Comparison of ENCODE assay signal across 25 cellular contexts in the genomic region with DNA sequence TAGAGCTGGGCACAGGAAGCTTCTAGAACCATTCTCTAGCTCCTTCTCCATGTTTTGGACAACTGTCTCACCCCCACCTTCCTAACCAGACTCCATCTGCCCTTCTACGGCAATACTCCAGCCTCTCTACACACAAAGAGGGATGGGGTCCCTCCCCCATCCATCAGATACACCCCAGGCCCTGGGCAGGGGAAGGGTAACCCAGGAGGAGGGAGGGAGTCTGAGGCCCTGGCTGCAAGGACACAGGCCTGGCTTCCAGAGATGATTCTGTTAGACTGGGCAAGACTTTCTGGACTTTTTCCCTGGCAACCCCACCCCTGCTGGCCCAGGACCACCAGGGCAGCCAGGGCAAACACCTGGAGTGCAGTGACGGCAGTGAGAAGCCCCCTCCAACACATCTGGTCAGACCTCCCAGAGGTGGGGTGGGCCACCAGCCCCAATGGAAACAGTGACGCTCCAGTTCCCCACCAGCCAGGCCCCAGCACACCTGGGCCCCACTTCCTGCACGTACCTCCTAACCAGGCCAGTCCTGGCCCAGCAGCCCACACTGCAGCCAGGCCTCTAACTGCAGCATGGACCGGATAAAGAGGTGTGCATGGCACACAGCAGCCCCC. TPM values are rescaled to one million over a fixed set of nuclear protein-coding genes. Genes with fewer than 3 reads are reported as not detected.
A peak's percentile ranks its signal among the peaks of the same experiment; 100 is the strongest.
DNase-seq lines count a peak whose midpoint lies in the region; ATAC-seq and TF ChIP-seq lines count a peak whose summit lies in the region.
"Had no signal": no experiment of that assay in that cellular context is flagged by ENCODE, and none has a peak within 500 bp of the region (broad histone marks: within the 10 kb centered on the region; RNA-seq: fewer than 3 reads in every experiment).

No MANE protein-coding gene starts in this region.

- no peak overlapping the region for H3K9ac ChIP-seq in BLaER1

- ATAC-seq in activated CD4-positive, CD25-positive, alpha-beta regulatory T cell treated with anti-CD3 and anti-CD28 coated beads, Interleukin-2, amount 50 U/mL, for 24 hours: no peak
- ATAC-seq: activated T-cell treated with anti-CD3 and anti-CD28 coated beads, Interleukin-2, amount 50 U/mL, for 72 hours; naive thymus-derived CD4-positive, alpha-beta T cell; WTC11 had no signal

- H3K27me3 ChIP-seq in BLaER1: peaks cover 50% of the 10 kb centered on the region

- no peaks in the 10 kb centered on the region for H3K9me3 ChIP-seq in BLaER1

- no peak overlapping the region for H3K4me3 Mint-ChIP-seq in osteocyte (ENCODE audit: unreplicated experiment)
- H3K4me3 Mint-ChIP-seq: activated CD4-positive, alpha-beta memory T cell treated with anti-CD3 and anti-CD28 coated beads, Interleukin-2, amount 10 ng/mL, durations not matched to agents 7 days and 5 days; activated naive CD4-positive, alpha-beta T cell treated with anti-CD3 and anti-CD28 coated beads for 36 hours; activated T-cell treated with anti-CD3 and anti-CD28 coated beads, Interleukin-2, amount 50 U/mL, for 72 hours; CD8-positive, alpha-beta memory T cell; naive thymus-derived CD4-positive, alpha-beta T cell; WTC11 had no signal

- H3K4me3 ChIP-seq in BLaER1: no peak overlapping the region
- H3K4me3 ChIP-seq: dorsolateral prefrontal cortex had no signal

- H3K4me2 ChIP-seq in BLaER1: peak overlapping the region; percentile 14; the same call in 1 of the 2 replicates

- TF ChIP-seq CTCF in osteocyte (IDR thresholded peaks at IDR 0.05): no peak

- peaks cover 31% of the 10 kb centered on the region for H3K4me1 Mint-ChIP-seq in osteocyte (ENCODE audit: unreplicated experiment)

- H3K27ac Mint-ChIP-seq in osteocyte (ENCODE audit: unreplicated experiment): no peak overlapping the region
- H3K27ac Mint-ChIP-seq: activated CD4-positive, alpha-beta memory T cell treated with anti-CD3 and anti-CD28 coated beads, Interleukin-2, amount 10 ng/mL, durations not matched to agents 7 days and 5 days; activated naive CD4-positive, alpha-beta T cell treated with anti-CD3 and anti-CD28 coated beads for 36 hours; activated T-cell treated with anti-CD3 and anti-CD28 coated beads, Interleukin-2, amount 50 U/mL, for 72 hours; CD8-positive, alpha-beta memory T cell; naive thymus-derived CD4-positive, alpha-beta T cell; WTC11 had no signal

- peaks cover 44% of the 10 kb centered on the region for H3K4me1 ChIP-seq in BLaER1

- no peaks in the 10 kb centered on the region for H3K9me3 Mint-ChIP-seq in osteocyte (ENCODE audit: unreplicated experiment)
- H3K9me3 Mint-ChIP-seq: activated CD4-positive, alpha-beta memory T cell treated with anti-CD3 and anti-CD28 coated beads, Interleukin-2, amount 10 ng/mL, durations not matched to agents 7 days and 5 days; activated naive CD4-positive, alpha-beta T cell treated with anti-CD3 and anti-CD28 coated beads for 36 hours; activated T-cell treated with anti-CD3 and anti-CD28 coated beads, Interleukin-2, amount 50 U/mL, for 72 hours; CD8-positive, alpha-beta memory T cell; naive thymus-derived CD4-positive, alpha-beta T cell; WTC11 had no signal

- H3K27ac ChIP-seq in BLaER1: no peak overlapping the region

- H3K36me3 Mint-ChIP-seq in osteocyte (ENCODE audit: unreplicated experiment): no peaks in the 10 kb centered on the region
- H3K36me3 Mint-ChIP-seq: CD8-positive, alpha-beta memory T cell; naive thymus-derived CD4-positive, alpha-beta T cell; WTC11 had no signal

- DNase-seq in activated CD4-positive, CD25-positive, alpha-beta regulatory T cell treated with anti-CD3 and anti-CD28 coated beads, Interleukin-2, amount 50 U/mL, for 72 hours: peak; percentile 16
- DNase-seq in ecto neural progenitor cell (ENCODE audit: low spot score) (peak; percentile 36), osteocyte (ENCODE audit: extremely low spot score, unreplicated experiment) (peak; percentile 72), epidermal melanocyte (ENCODE audit: insufficient read length, low spot score) (no peak), NCI-H748 treated with DMSO at 0.1 percent for 48 hours (lab: John Stamatoyannopoulos, UW) (no peak), RKO (ENCODE audit: low spot score) (no peak)
- DNase-seq: activated CD4-positive, alpha-beta memory T cell treated with anti-CD3 and anti-CD28 coated beads, Interleukin-2, amount 10 ng/mL, durations not matched to agents 7 days and 5 days; activated naive CD4-positive, alpha-beta T cell treated with anti-CD3 and anti-CD28 coated beads for 36 hours; activated T-cell treated with anti-CD3 and anti-CD28 coated beads, Interleukin-2, amount 50 U/mL, for 72 hours; anterior cingulate cortex; caudate nucleus; DMS53; glutamatergic neuron; kidney glomerular epithelial cell; mesendoderm; naive thymus-derived CD4-positive, alpha-beta T cell; NCI-H1048; NCI-H1694 treated with DMSO at 0.1 percent for 48 hours; SW 1271; T1000 had no signal

- H3K36me3 ChIP-seq in BLaER1: no peaks in the 10 kb centered on the region

- peaks cover 29% of the 10 kb centered on the region for H4K20me1 ChIP-seq in BLaER1

- peaks cover 18% of the 10 kb centered on the region for H3K27me3 Mint-ChIP-seq in osteocyte (ENCODE audit: unreplicated experiment)

RNA-seq across cellular contexts. Expression of a gene that starts 6.5 kb away (rescaled TPM):
- total RNA-seq in osteocyte: 0.89 and 1.3 TPM in 2 replicates
- total RNA-seq: activated CD4-positive, alpha-beta memory T cell treated with anti-CD3 and anti-CD28 coated beads, Interleukin-2, amount 10 ng/mL, durations not matched to agents 7 days and 5 days; activated naive CD4-positive, alpha-beta T cell treated with anti-CD3 and anti-CD28 coated beads for 36 hours; activated T-cell treated with anti-CD3 and anti-CD28 coated beads, Interleukin-2, amount 50 U/mL, for 72 hours; CD8-positive, alpha-beta memory T cell; naive thymus-derived CD4-positive, alpha-beta T cell had no signal

Comparison
In these comparisons a context has a peak if more than half of its experiments do, and no peak if none do; other contexts are left out.
1. DNase-seq: peak in activated CD4-positive, CD25-positive, alpha-beta regulatory T cell treated with anti-CD3 and anti-CD28 coated beads, Interleukin-2, amount 50 U/mL, for 72 hours (single experiment), ecto neural progenitor cell (single experiment) and osteocyte (single experiment); none in epidermal melanocyte (single experiment), NCI-H748 treated with DMSO at 0.1 percent for 48 hours (single experiment) and RKO (single experiment).